8 cellular contexts compared by ENCODE assay signal in the genomic region with DNA sequence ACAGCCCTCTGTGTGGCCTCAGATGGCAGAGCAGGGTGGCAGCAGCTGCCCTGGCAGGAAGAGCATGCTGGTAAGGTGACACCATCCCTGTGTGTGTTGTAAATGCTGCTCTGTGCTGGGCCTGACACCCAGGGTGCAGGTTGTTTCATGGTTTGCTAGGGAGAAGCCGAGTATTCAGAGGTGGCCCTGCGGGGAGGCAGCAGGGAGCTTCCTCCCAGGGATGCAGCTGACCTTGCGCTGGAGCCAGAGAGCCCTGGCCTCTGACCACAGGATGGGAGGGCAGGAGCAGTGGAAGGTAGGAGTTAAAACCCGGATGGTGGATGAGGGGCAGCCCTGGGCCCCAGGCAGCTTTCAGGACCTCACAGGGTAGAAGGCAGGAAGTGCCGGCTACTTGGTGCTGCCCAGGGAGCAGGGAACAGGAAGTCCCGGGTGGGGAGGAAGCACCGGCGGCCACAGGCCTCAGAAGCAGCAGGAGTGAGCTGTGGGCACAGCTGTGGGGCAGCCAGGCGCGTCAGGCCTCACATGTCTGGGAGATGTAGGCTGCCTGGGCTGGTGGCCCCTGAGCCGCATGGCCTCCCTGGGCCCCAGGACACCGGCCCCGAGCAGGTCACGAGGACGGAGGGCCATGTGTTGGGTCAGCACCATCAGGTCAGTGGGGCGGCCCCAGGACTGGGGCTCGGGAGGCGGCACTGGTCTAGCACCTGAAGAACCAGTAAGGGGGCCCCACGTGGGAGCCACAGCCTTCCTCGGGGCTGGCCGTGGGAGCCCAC. TPM values are rescaled to one million over a fixed set of nuclear protein-coding genes. Genes with fewer than 3 reads are reported as not detected.
A peak's percentile ranks its signal among the peaks of the same experiment; 100 is the strongest.
DNase-seq lines count a peak whose midpoint lies in the region; ATAC-seq and TF ChIP-seq lines count a peak whose summit lies in the region.

No MANE protein-coding gene starts in this region.

- no peaks in the 10 kb centered on the region for H3K27me3 ChIP-seq in CD4-positive, alpha-beta T cell (ENCODE audit: control insufficient read depth, insufficient read depth, low read length)
- no peaks in the 10 kb centered on the region for H3K27me3 ChIP-seq in adipocyte (replicated peaks; ENCODE audit: control insufficient read depth, insufficient read depth, low read length)
- H3K27me3 ChIP-seq in right cardiac atrium (ENCODE audit: control insufficient read depth, insufficient read depth), result no peaks in the 10 kb centered on the region
- no peaks in the 10 kb centered on the region for H3K27me3 ChIP-seq in skeletal muscle tissue (ENCODE audit: control insufficient read depth in 3 of 3, insufficient read depth in 3 of 3, low read length in 3 of 3)

- peak in 8 of 10 experiments; percentile 34 to 62 (median 44) for DNase-seq in CD4-positive, alpha-beta T cell
- DNase-seq in SIG-M5 treated with dmso at 0.1 percent for 504 hours (lab: John Stamatoyannopoulos, UW; ENCODE audit: unreplicated experiment), result peak; percentile 82
- peak; percentile 22 for DNase-seq in adipocyte (ENCODE audit: low read depth)
- peak; percentile 78 to 89 (median 87) for DNase-seq in right cardiac atrium
- DNase-seq in HuH-7.5 (ENCODE audit: low spot score), result no peak

- intact Hi-C loops in CD4-positive, alpha-beta T cell (cut with DNase I, micrococcal nuclease), result loop anchor here (1.0 to 10.0 kb wide), 4 partner anchors 13 to 47 kb away; no protein-coding TSS in a partner anchor
- intact Hi-C loops in right cardiac atrium (cut with DNase I), result loop anchor here in 1 of 4 donors (10.0 kb wide), 1 partner anchor 47 kb away; no protein-coding TSS in a partner anchor

- H3K9ac ChIP-seq in adipocyte (ENCODE audit: low read length) (peak overlapping the region; percentile 50), skeletal muscle tissue (ENCODE audit: low read depth in 1 of 3, low read length in 3 of 3) (peak overlapping the region; percentile 81 to 89 (median 84))

- no peak for TF ChIP-seq CTCF in CD4-positive, alpha-beta T cell (IDR thresholded peaks at IDR 0.05)

- no peaks in the 10 kb centered on the region for H3K9me3 ChIP-seq in CD4-positive, alpha-beta T cell (ENCODE audit: control insufficient read depth, low read length)
- H3K9me3 ChIP-seq in adipocyte (ENCODE audit: control insufficient read depth, low read length) (peaks cover 7% of the 10 kb centered on the region), right cardiac atrium (ENCODE audit: control insufficient read depth, low read length) (no peaks in the 10 kb centered on the region), skeletal muscle tissue (ENCODE audit: control insufficient read depth in 3 of 3, low read length in 3 of 3) (no peaks in the 10 kb centered on the region)

- no peaks in the 10 kb centered on the region for H3K27me3 Mint-ChIP-seq in CD4-positive, alpha-beta T cell

- CTCF ChIA-PET in CD4-positive, alpha-beta T cell (lab: Charles Lee), result interaction anchor here (1.1 to 2.0 kb wide), 5 partner anchors 14 to 48 kb away, joined by 3 to 5 read pairs (median 3); no protein-coding TSS in a partner anchor

- peaks cover 13% of the 10 kb centered on the region for H3K36me3 Mint-ChIP-seq in CD4-positive, alpha-beta T cell (ENCODE audit: low read depth)

- H3K4me1 ChIP-seq in adipocyte (ENCODE audit: control insufficient read depth, insufficient read depth, low read length) (peaks cover 25% of the 10 kb centered on the region), right cardiac atrium (ENCODE audit: control insufficient read depth, insufficient read depth, low read length) (peaks cover 14% of the 10 kb centered on the region), skeletal muscle tissue (ENCODE audit: control insufficient read depth in 3 of 3, insufficient read depth in 3 of 3, low read length in 3 of 3) (peaks cover 49 to 60% (median 59%) of the 10 kb centered on the region in 3 donors)

- H3K4me3 Mint-ChIP-seq in CD4-positive, alpha-beta T cell, result peak overlapping the region; percentile 99

- 43% methylated on average over 21 of the region's 21 CpGs for WGBS in right cardiac atrium

- peaks cover 4% of the 10 kb centered on the region for H3K36me3 ChIP-seq in adipocyte (ENCODE audit: control insufficient read depth, insufficient read depth, low read length, severe bottlenecking)
- H3K36me3 ChIP-seq in skeletal muscle tissue (ENCODE audit: control insufficient read depth in 3 of 3, insufficient read depth in 3 of 3, low read length in 3 of 3), result peaks cover 0 to 4% (median 4%) of the 10 kb centered on the region in 3 donors

- peaks cover 56% of the 10 kb centered on the region for H3K4me1 Mint-ChIP-seq in CD4-positive, alpha-beta T cell (ENCODE audit: low read depth)

- no peaks in the 10 kb centered on the region for H3K9me3 Mint-ChIP-seq in CD4-positive, alpha-beta T cell

- H3K4me3 ChIP-seq in adipocyte (ENCODE audit: low read length) (peak overlapping the region; percentile 71), right cardiac atrium (ENCODE audit: low read length) (peak overlapping the region; percentile 3), skeletal muscle tissue (ENCODE audit: low read length in 3 of 3) (peak overlapping the region; percentile 72 to 81 (median 75))

- peak overlapping the region; percentile 95 for H3K27ac Mint-ChIP-seq in CD4-positive, alpha-beta T cell

- peak overlapping the region; percentile 80 for H3K27ac ChIP-seq in CD4-positive, alpha-beta T cell (ENCODE audit: low read depth, low read length)
- H3K27ac ChIP-seq in right cardiac atrium (ENCODE audit: low read length), result peak overlapping the region; percentile 7
- H3K27ac ChIP-seq in skeletal muscle tissue (ENCODE audit: low read depth, low read length), result peak overlapping the region; percentile 83

- POLR2A ChIA-PET in CD4-positive, alpha-beta T cell (lab: Charles Lee), result interaction anchor here (0.7 to 5.0 kb wide), 10 partner anchors 9 to 151 kb away, joined by 3 to 58 read pairs (median 4); partner anchors contain the start of genes ADD1, GRK4, NOP14 and TNIP2

- peak; percentile 80 for ATAC-seq in CD4-positive, alpha-beta T cell (ENCODE audit: poor library complexity)
- ATAC-seq in GM19397 (IDR thresholded peaks at IDR 0.05; ENCODE audit: unreplicated experiment) (peak; percentile 53), HG03565 (IDR thresholded peaks at IDR 0.05; ENCODE audit: unreplicated experiment) (peak; percentile 43), right cardiac atrium (peak; percentile 75 to 82)

RNA-seq across cellular contexts. Expression of gene SH3BP2, which starts 19.1 kb away (rescaled TPM):
- total RNA-seq in CD4-positive, alpha-beta T cell, result 10 to 100 TPM; 30.1 to 30.5 TPM
- total RNA-seq in right cardiac atrium (10 to 100 TPM; 20.5 to 28.8 (median 26.3) TPM), skeletal muscle tissue (7.8 TPM)
- polyA plus RNA-seq in right cardiac atrium, result 21.7 TPM

RNA-seq across cellular contexts. Expression of gene ADD1, which starts 31.6 kb away (rescaled TPM):
- 100 to 1,000 TPM; 153 TPM for total RNA-seq in CD4-positive, alpha-beta T cell
- 100 to 1,000 TPM; 215 to 256 (median 236) TPM for total RNA-seq in right cardiac atrium
- 207 TPM for polyA plus RNA-seq in right cardiac atrium
- total RNA-seq in skeletal muscle tissue, result 155 TPM

RNA-seq across cellular contexts. Expression of gene TNIP2, which starts 55.9 kb away (rescaled TPM):
- total RNA-seq in CD4-positive, alpha-beta T cell, result 10 to 100 TPM; 43.8 to 49.1 TPM
- total RNA-seq in right cardiac atrium (10 to 100 TPM; 20.2 to 28.0 (median 24.6) TPM), skeletal muscle tissue (14.6 TPM)
- polyA plus RNA-seq in right cardiac atrium, result 24.9 TPM

Comparison
In these comparisons a context has a peak if more than half of its experiments do, and no peak if none do; other contexts are left out.
1. H3K27ac ChIP-seq: peak in every context shown above with its lines; median percentile 83 in skeletal muscle tissue; 80 in CD4-positive, alpha-beta T cell; 7 in right cardiac atrium.
2. H3K4me3 ChIP-seq: peak in every context shown above with its lines; median percentile 75 in skeletal muscle tissue; 71 in adipocyte; 3 in right cardiac atrium.